Comparison of ENCODE assay signal across 1 cellular context in genomic region chr6:121349596-121349995, GRCh38.
TF ChIP-seq lines count a peak whose summit lies in the region.

No MANE protein-coding gene starts in this region.

TF ChIP-seq in WTC11, 78 proteins besides CTCF, POLR2A, EP300 and RAD21 (continued from another document):
- TF ChIP-seq FOXP4 (CRISPR knock-in tag; IDR thresholded peaks at IDR 0.05) (no peak), NFYB (CRISPR knock-in tag; conservative IDR thresholded peaks at IDR 0.05; ENCODE audit: low read depth) (no peak), ATF2 (CRISPR knock-in tag; IDR thresholded peaks at IDR 0.05; ENCODE audit: borderline replicate concordance, low read depth) (no peak), ZNF423 (CRISPR knock-in tag; IDR thresholded peaks at IDR 0.05) (no peak), ZNF416 (CRISPR knock-in tag; IDR thresholded peaks at IDR 0.05) (no peak), TCF7 (CRISPR knock-in tag; IDR thresholded peaks at IDR 0.05; ENCODE audit: low read depth) (no peak), JUN (CRISPR knock-in tag; IDR thresholded peaks at IDR 0.05) (no peak), NR2C2 (CRISPR knock-in tag; IDR thresholded peaks at IDR 0.05) (no peak), ZNF232 (CRISPR knock-in tag; IDR thresholded peaks at IDR 0.05) (no peak), ZNF263 (CRISPR knock-in tag; IDR thresholded peaks at IDR 0.05; ENCODE audit: low read depth) (no peak)
- TF ChIP-seq, protein P1, sequence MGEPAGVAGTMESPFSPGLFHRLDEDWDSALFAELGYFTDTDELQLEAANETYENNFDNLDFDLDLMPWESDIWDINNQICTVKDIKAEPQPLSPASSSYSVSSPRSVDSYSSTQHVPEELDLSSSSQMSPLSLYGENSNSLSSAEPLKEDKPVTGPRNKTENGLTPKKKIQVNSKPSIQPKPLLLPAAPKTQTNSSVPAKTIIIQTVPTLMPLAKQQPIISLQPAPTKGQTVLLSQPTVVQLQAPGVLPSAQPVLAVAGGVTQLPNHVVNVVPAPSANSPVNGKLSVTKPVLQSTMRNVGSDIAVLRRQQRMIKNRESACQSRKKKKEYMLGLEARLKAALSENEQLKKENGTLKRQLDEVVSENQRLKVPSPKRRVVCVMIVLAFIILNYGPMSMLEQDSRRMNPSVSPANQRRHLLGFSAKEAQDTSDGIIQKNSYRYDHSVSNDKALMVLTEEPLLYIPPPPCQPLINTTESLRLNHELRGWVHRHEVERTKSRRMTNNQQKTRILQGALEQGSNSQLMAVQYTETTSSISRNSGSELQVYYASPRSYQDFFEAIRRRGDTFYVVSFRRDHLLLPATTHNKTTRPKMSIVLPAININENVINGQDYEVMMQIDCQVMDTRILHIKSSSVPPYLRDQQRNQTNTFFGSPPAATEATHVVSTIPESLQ (CRISPR knock-in tag; IDR thresholded peaks at IDR 0.05) = no peak
